Comparison of ENCODE assay signal across 1 cellular context in the genomic region with DNA sequence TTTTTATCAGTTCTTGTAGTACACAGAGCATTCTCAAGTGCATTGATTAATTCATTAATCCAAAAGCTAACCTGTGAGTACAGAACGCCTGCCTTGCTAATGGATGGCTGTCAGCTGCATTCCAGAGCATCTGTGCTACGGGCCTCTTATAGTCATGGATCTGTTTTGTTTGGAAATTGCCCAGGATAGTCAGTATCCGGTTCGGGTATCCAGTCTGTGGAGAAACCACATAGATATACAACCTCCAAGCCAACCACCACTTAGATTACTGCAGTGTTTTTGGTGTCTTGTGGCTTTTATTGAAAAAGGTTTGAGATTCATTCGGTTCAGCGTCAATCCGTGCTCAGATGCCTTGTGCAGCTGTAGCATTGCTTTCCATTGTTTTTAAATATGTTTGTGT.
TF ChIP-seq lines count a peak whose summit lies in the region.

No MANE protein-coding gene starts in this region.

TF ChIP-seq in GM23338, 12 proteins besides CTCF, POLR2A, EP300 and RAD21 (continued from another document):
- TF ChIP-seq JUNB (IDR thresholded peaks at IDR 0.05; ENCODE audit: unreplicated experiment) = no peak
- no peak for TF ChIP-seq POLR2AphosphoS5 (IDR thresholded peaks at IDR 0.05; ENCODE audit: low read depth)
- no peak for TF ChIP-seq CREB1 (CRISPR knock-in tag; IDR thresholded peaks at IDR 0.05; ENCODE audit: low read depth)
- TF ChIP-seq, protein P1, sequence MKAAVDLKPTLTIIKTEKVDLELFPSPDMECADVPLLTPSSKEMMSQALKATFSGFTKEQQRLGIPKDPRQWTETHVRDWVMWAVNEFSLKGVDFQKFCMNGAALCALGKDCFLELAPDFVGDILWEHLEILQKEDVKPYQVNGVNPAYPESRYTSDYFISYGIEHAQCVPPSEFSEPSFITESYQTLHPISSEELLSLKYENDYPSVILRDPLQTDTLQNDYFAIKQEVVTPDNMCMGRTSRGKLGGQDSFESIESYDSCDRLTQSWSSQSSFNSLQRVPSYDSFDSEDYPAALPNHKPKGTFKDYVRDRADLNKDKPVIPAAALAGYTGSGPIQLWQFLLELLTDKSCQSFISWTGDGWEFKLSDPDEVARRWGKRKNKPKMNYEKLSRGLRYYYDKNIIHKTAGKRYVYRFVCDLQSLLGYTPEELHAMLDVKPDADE (IDR thresholded peaks at IDR 0.05) = no peak
- no peak for TF ChIP-seq EZH2phosphoT487 (IDR thresholded peaks at IDR 0.05; ENCODE audit: unreplicated experiment)
- no peak for TF ChIP-seq NANOG (IDR thresholded peaks at IDR 0.05; ENCODE audit: borderline replicate concordance)
